In genomic region chr6:64602993-64603392, GRCh38 we compare ENCODE assay signal across 3 cellular contexts.
A peak's percentile ranks its signal among the peaks of the same experiment; 100 is the strongest.
TF ChIP-seq lines count a peak whose summit lies in the region.

No MANE protein-coding gene starts in this region.

TF ChIP-seq in HepG2, 621 proteins besides CTCF, POLR2A, EP300 and RAD21:
- TF ChIP-seq MAFK (conservative IDR thresholded peaks at IDR 0.05 in 1 of 2, IDR thresholded peaks at IDR 0.05 in 1 of 2; ENCODE audit: low read length in 2 of 2) (peak; percentile 76 to 85), MAFF (IDR thresholded peaks at IDR 0.05; ENCODE audit: low read depth, low read length) (peak; percentile 76), ZNF451 (CRISPR knock-in tag; IDR thresholded peaks at IDR 0.05) (no peak)

TF ChIP-seq in IMR-90, 13 proteins besides CTCF, POLR2A, EP300 and RAD21:
- TF ChIP-seq MAFK (IDR thresholded peaks at IDR 0.05; ENCODE audit: low read depth, low read length) (peak; percentile 43), FOS (IDR thresholded peaks at IDR 0.05; ENCODE audit: low read depth, low read length) (no peak), USF2 (IDR thresholded peaks at IDR 0.05; ENCODE audit: low read depth, low read length) (no peak)
TF ChIP-seq in IMR-90: peak in this region for 1.

TF ChIP-seq in H1, 55 proteins besides CTCF, POLR2A, EP300 and RAD21:
- no peak for TF ChIP-seq SIRT6 (IDR thresholded peaks at IDR 0.05; ENCODE audit: low read length)
- no peak for TF ChIP-seq SRF (IDR thresholded peaks at IDR 0.05; ENCODE audit: low read depth, low read length)
